ENCODE assay signal across 1 cellular context in the genomic region with DNA sequence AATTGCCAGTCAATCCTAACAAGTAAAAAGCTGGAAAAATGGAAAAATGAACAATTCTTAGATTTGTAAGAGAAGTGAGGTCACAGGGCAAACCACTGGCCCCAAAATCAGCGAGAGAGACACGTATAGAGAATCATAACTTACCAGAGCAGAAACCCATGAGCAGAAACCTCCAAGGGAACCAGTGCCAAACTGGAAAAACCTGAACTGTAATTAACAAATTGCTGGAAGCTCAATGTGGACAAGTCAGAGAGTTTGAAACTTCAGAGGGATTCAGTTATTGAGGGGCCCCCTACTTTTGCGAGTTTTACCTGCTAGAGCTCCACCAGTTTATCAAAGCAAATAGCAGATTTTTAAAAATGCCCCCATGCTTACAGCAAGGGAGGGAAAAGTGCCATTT.
TF ChIP-seq lines count a peak whose summit lies in the region.

No MANE protein-coding gene starts in this region.

TF ChIP-seq in H1, 55 proteins besides CTCF, POLR2A, EP300 and RAD21 (continued from another document):
- TF ChIP-seq RXRA (IDR thresholded peaks at IDR 0.05; ENCODE audit: insufficient read depth, low read depth, low read length) (no peak), TEAD4 (IDR thresholded peaks at IDR 0.05; ENCODE audit: low read depth, low read length) (no peak), NRF1 (IDR thresholded peaks at IDR 0.05; ENCODE audit: low read depth, low read length) (no peak), ASH2L (IDR thresholded peaks at IDR 0.05; ENCODE audit: low read length) (no peak), TCF12 (IDR thresholded peaks at IDR 0.05; ENCODE audit: low read depth, low read length) (no peak), CREB1 (IDR thresholded peaks at IDR 0.05) (no peak)
